In the genomic region with DNA sequence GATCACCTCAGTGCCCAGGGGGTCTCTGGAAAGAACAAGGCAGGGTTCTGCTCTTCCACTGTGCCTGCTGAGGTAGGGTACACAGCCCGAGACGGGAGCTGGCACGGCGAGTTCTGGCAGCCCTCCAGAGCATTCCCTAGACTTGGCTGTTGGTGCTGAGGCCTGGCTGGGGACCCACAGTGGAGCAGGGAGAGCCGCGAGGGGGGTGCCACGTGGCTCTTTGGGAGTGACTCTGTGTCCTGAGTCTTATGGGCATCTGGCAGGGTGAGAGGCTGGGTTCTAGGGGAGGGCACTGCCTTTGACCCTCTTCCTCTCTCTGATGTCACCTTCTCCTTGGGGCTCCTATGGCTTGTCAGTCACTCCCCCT, we compare ENCODE assay signal across 19 cellular contexts.
A peak's percentile ranks its signal among the peaks of the same experiment; 100 is the strongest.
DNase-seq lines count a peak whose midpoint lies in the region; ATAC-seq lines count a peak whose summit lies in the region.
"Had no signal": no experiment of that assay in that cellular context is flagged by ENCODE, and none has a peak within 500 bp of the region (broad histone marks: within the 10 kb centered on the region; RNA-seq: fewer than 3 reads in every experiment).

No MANE protein-coding gene starts in this region.

- no peaks in the 10 kb centered on the region for H3K36me3 ChIP-seq in aorta (ENCODE audit: control insufficient read depth in 1 of 2, insufficient read depth in 2 of 2, low read length in 1 of 2)
- H3K36me3 ChIP-seq: BLaER1 treated with 17β-estradiol and CSF1 and Interleukin-3, amounts not matched to agents 10 nM and 100 nM had no signal

- no peak overlapping the region for H3K4me3 Mint-ChIP-seq in activated CD4-positive, alpha-beta T cell treated with anti-CD3 and anti-CD28 coated beads, Interleukin-2, amount 10 ng/mL, durations not matched to agents 24 days and 14 days
- H3K4me3 Mint-ChIP-seq: activated CD4-positive, alpha-beta memory T cell treated with anti-CD3 and anti-CD28 coated beads, Interleukin-2, amount 10 ng/mL, durations not matched to agents 7 days and 5 days; activated T-helper 1 cell treated with anti-CD3 and anti-CD28 coated beads, Interleukin-12 subunit alpha, Interleukin-12 subunit beta, Interleukin-2, Interleukin-4 antibody, amounts not matched to agents 30 ng/mL and 10 ng/mL and 1 ng/mL, durations not matched to agents 14 hours and 24 hours and 36 hours had no signal

- H3K4me3 ChIP-seq in aorta (ENCODE audit: low read length in 2 of 2) = no peak overlapping the region
- H3K4me3 ChIP-seq: BLaER1 treated with 17β-estradiol and CSF1 and Interleukin-3, amounts not matched to agents 10 nM and 100 nM; coronary artery; mucosa of descending colon had no signal

- 2 to 7% methylated on average over 7 of the region's 7 CpGs for WGBS in aorta, 2 donors

- no peak overlapping the region for H3K27ac Mint-ChIP-seq in activated CD4-positive, alpha-beta T cell treated with anti-CD3 and anti-CD28 coated beads, Interleukin-2, amount 10 ng/mL, durations not matched to agents 24 days and 14 days
- H3K27ac Mint-ChIP-seq: activated CD4-positive, alpha-beta memory T cell treated with anti-CD3 and anti-CD28 coated beads, Interleukin-2, amount 10 ng/mL, durations not matched to agents 7 days and 5 days; activated T-helper 1 cell treated with anti-CD3 and anti-CD28 coated beads, Interleukin-12 subunit alpha, Interleukin-12 subunit beta, Interleukin-2, Interleukin-4 antibody, amounts not matched to agents 30 ng/mL and 10 ng/mL and 1 ng/mL, durations not matched to agents 14 hours and 24 hours and 36 hours had no signal

- H3K4me1 ChIP-seq in aorta (ENCODE audit: control insufficient read depth in 1 of 2, insufficient read depth in 2 of 2, low read length in 2 of 2) = peaks cover 0 to 4% of the 10 kb centered on the region in 2 donors
- H3K4me1 ChIP-seq: parathyroid adenoma had no signal

- intact Hi-C loops in Right ventricle myocardium superior (cut with DNase I) = no loop called here
- intact Hi-C loops in aorta (cut with DNase I) = no loop called here
- intact Hi-C loops in activated CD4-positive, alpha-beta T cell treated with anti-CD3 and anti-CD28 coated beads, Interleukin-2, amount 10 ng/mL, durations not matched to agents 24 days and 14 days (cut with micrococcal nuclease) = no loop called here

- H3K27ac ChIP-seq in aorta (ENCODE audit: low read depth in 1 of 2, low read length in 2 of 2) = no peak overlapping the region
- H3K27ac ChIP-seq: 22Rv1; BLaER1 treated with 17β-estradiol and CSF1 and Interleukin-3, amounts not matched to agents 10 nM and 100 nM; coronary artery; parathyroid adenoma had no signal

- peak; percentile 12 for DNase-seq in NCI-H2029 treated with DMSO at 0.1 percent for 48 hours (lab: John Stamatoyannopoulos, UW)
- no peak for DNase-seq in NCI-H2029 (lab: John Stamatoyannopoulos, UW)
- DNase-seq in Right ventricle myocardium superior = peak; percentile 87
- DNase-seq in pons (ENCODE audit: low spot score) = peak; percentile 30
- DNase-seq in aorta = peak; percentile 73 to 92
- DNase-seq in activated CD4-positive, alpha-beta T cell treated with anti-CD3 and anti-CD28 coated beads, Interleukin-2, amount 10 ng/mL, durations not matched to agents 24 days and 14 days = no peak
- no peak for DNase-seq in occipital lobe (lab: John Stamatoyannopoulos, UW)
- DNase-seq: activated CD4-positive, alpha-beta memory T cell treated with anti-CD3 and anti-CD28 coated beads, Interleukin-2, amount 10 ng/mL, durations not matched to agents 7 days and 5 days; DND-41; erythroblast; kidney; mucosa of descending colon; NCI-H187 treated with DMSO at 0.1 percent for 48 hours had no signal

- H3K36me3 Mint-ChIP-seq in activated CD4-positive, alpha-beta T cell treated with anti-CD3 and anti-CD28 coated beads, Interleukin-2, amount 10 ng/mL, durations not matched to agents 24 days and 14 days (ENCODE audit: low read depth) = no peaks in the 10 kb centered on the region

- no peaks in the 10 kb centered on the region for H3K27me3 ChIP-seq in aorta (ENCODE audit: control insufficient read depth in 1 of 2, insufficient read depth in 2 of 2, low read length in 1 of 2)
- H3K27me3 ChIP-seq: BLaER1 treated with 17β-estradiol and CSF1 and Interleukin-3, amounts not matched to agents 10 nM and 100 nM had no signal

- no peaks in the 10 kb centered on the region for H3K9me3 Mint-ChIP-seq in activated CD4-positive, alpha-beta T cell treated with anti-CD3 and anti-CD28 coated beads, Interleukin-2, amount 10 ng/mL, durations not matched to agents 24 days and 14 days
- H3K9me3 Mint-ChIP-seq: activated CD4-positive, alpha-beta memory T cell treated with anti-CD3 and anti-CD28 coated beads, Interleukin-2, amount 10 ng/mL, durations not matched to agents 7 days and 5 days; activated T-helper 1 cell treated with anti-CD3 and anti-CD28 coated beads, Interleukin-12 subunit alpha, Interleukin-12 subunit beta, Interleukin-2, Interleukin-4 antibody, amounts not matched to agents 30 ng/mL and 10 ng/mL and 1 ng/mL, durations not matched to agents 14 hours and 24 hours and 36 hours had no signal

- no peaks in the 10 kb centered on the region for H3K27me3 Mint-ChIP-seq in activated CD4-positive, alpha-beta T cell treated with anti-CD3 and anti-CD28 coated beads, Interleukin-2, amount 10 ng/mL, durations not matched to agents 24 days and 14 days
- H3K27me3 Mint-ChIP-seq: activated CD4-positive, alpha-beta memory T cell treated with anti-CD3 and anti-CD28 coated beads, Interleukin-2, amount 10 ng/mL, durations not matched to agents 7 days and 5 days had no signal

- ATAC-seq in Right ventricle myocardium superior (ENCODE audit: poor library complexity) (peak; percentile 95), aorta (ENCODE audit: low FRiP score) (peak; percentile 69), HG03108 (IDR thresholded peaks at IDR 0.05; ENCODE audit: unreplicated experiment) (no peak)
- ATAC-seq: mucosa of descending colon had no signal

- H3K4me1 Mint-ChIP-seq in activated CD4-positive, alpha-beta T cell treated with anti-CD3 and anti-CD28 coated beads, Interleukin-2, amount 10 ng/mL, durations not matched to agents 24 days and 14 days = no peaks in the 10 kb centered on the region
- H3K4me1 Mint-ChIP-seq: activated CD4-positive, alpha-beta memory T cell treated with anti-CD3 and anti-CD28 coated beads, Interleukin-2, amount 10 ng/mL, durations not matched to agents 7 days and 5 days had no signal

- H3K9me3 ChIP-seq in aorta (ENCODE audit: control insufficient read depth, low read length) = no peaks in the 10 kb centered on the region
- H3K9me3 ChIP-seq: mucosa of descending colon had no signal

Comparison
In these comparisons a context has a peak if more than half of its experiments do, and no peak if none do; other contexts are left out.
1. DNase-seq: peak in NCI-H2029 treated with DMSO at 0.1 percent for 48 hours (single experiment), Right ventricle myocardium superior (single experiment), pons (single experiment) and aorta (2 of 2); none in NCI-H2029 (single experiment), activated CD4-positive, alpha-beta T cell treated with anti-CD3 and anti-CD28 coated beads, Interleukin-2, amount 10 ng/mL, durations not matched to agents 24 days and 14 days (single experiment) and occipital lobe (single experiment).